Comparison of ENCODE assay signal across 19 cellular contexts in the genomic region with DNA sequence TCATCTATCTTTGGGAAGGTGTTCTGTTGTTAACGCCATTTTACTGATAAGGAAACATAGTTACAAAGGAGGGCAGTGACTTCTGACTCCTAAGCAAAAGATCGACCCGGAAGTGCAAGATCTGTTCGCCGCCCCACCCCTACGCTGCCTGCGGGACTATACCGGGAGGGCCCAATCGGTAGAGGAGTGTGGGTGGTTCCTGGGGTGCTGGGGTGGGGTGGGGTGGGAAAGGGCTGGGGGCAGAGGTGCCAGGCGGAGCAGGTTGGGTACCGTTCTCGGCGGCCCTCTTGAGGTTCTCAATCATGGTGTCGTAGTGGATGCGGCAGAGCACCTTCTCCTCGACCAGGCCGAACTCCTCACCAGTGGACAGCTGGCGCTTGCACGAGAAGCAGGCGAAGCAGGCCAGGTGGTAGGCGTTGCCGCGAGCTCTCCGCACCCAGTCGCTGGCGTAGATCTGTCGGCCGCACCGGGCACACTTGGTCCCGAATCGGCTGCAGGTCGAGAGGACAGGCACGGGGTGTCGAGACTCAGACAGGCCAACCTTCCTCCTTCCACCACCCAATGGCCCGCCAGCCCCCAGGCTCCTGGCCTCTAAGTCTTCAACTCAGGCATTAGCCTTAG.
A peak's percentile ranks its signal among the peaks of the same experiment; 100 is the strongest.
DNase-seq lines count a peak whose midpoint lies in the region; ATAC-seq and TF ChIP-seq lines count a peak whose summit lies in the region.
"Had no signal": no experiment of that assay in that cellular context is flagged by ENCODE, and none has a peak within 500 bp of the region (broad histone marks: within the 10 kb centered on the region; RNA-seq: fewer than 3 reads in every experiment).

No MANE protein-coding gene starts in this region.

- H3K9ac ChIP-seq in iPS-18a (ENCODE audit: low read length) = no peak overlapping the region
- H3K9ac ChIP-seq: KMS-11, SK-N-SH had no signal

- DNase-seq in GM13977 (ENCODE audit: low spot score) = peak; percentile 9
- peak; percentile 44 for DNase-seq in retina
- DNase-seq in OCI-M2 (lab: John Stamatoyannopoulos, UW; ENCODE audit: unreplicated experiment) = no peak
- DNase-seq: ACHN; CD4-positive, alpha-beta memory T cell; DND-41; NCI-H1092; NCI-H1694 treated with DMSO at 0.1 percent for 48 hours; NCI-H446; NCI-H748 treated with DMSO at 0.1 percent for 48 hours; Right ventricle myocardium superior had no signal

- H3K4me3 ChIP-seq in iPS-18a (ENCODE audit: low read length) = peak overlapping the region; percentile 18

- H3K4me1 ChIP-seq in iPS-18a (ENCODE audit: control insufficient read depth, low read depth, low read length) = peaks cover 28% of the 10 kb centered on the region

- in situ Hi-C loops in GM13977 (cut with MboI; ENCODE audit: low pct_unique_long_range_greater_than_20kb, low sequenced_read_pairs, unreplicated experiment) = no loop called here

- H3K27ac ChIP-seq in VCaP (peak overlapping the region; percentile 45), iPS-18a (ENCODE audit: low read length) (no peak overlapping the region)
- H3K27ac ChIP-seq: HL-60, KMS-11 had no signal

- TF ChIP-seq CTCF in GM13977 (IDR thresholded peaks at IDR 0.05; ENCODE audit: extremely low read depth, insufficient read depth, missing control alignments) (no peak), VCaP (conservative IDR thresholded peaks at IDR 0.05) (no peak)

- no peaks in the 10 kb centered on the region for H3K36me3 ChIP-seq in iPS-18a (ENCODE audit: control insufficient read depth, low read depth, low read length)

- no peaks in the 10 kb centered on the region for H3K9me3 ChIP-seq in iPS-18a (ENCODE audit: control insufficient read depth, low read depth, low read length)
- H3K9me3 ChIP-seq: SK-N-SH had no signal

- ATAC-seq in GM18502 (IDR thresholded peaks at IDR 0.05; ENCODE audit: poor library complexity, unreplicated experiment) = no peak
- ATAC-seq in GM19397 (IDR thresholded peaks at IDR 0.05; ENCODE audit: unreplicated experiment) = no peak
- ATAC-seq: HCT116 had no signal

- H3K27me3 ChIP-seq in iPS-18a (ENCODE audit: control insufficient read depth, insufficient read depth, low read length) = peaks cover 98% of the 10 kb centered on the region
